ENCODE assay signal across 8 cellular contexts in genomic region chr16:69188716-69189115, GRCh38. TPM values are rescaled to one million over a fixed set of nuclear protein-coding genes. Genes with fewer than 3 reads are reported as not detected.
DNase-seq lines count a peak whose midpoint lies in the region; ATAC-seq, FAIRE-seq and TF ChIP-seq lines count a peak whose summit lies in the region.

No MANE protein-coding gene starts in this region.

- intact Hi-C loops in left lung (cut with DNase I): no loop called here

- peak overlapping the region; percentile 83 for H3K9ac ChIP-seq in astrocyte (ENCODE audit: low read length)

- H3K4me3 Mint-ChIP-seq in activated T-cell treated with anti-CD3 and anti-CD28 coated beads, Interleukin-2, amount 50 U/mL, for 72 hours: peak overlapping the region; percentile 89
- peak overlapping the region; percentile 84 for H3K4me3 Mint-ChIP-seq in astrocyte (ENCODE audit: unreplicated experiment)

- peak overlapping the region; percentile 50 for H3K27ac Mint-ChIP-seq in activated T-cell treated with anti-CD3 and anti-CD28 coated beads, Interleukin-2, amount 50 U/mL, for 72 hours
- peak overlapping the region; percentile 13 for H3K27ac Mint-ChIP-seq in astrocyte (ENCODE audit: unreplicated experiment)

- H3K4me1 ChIP-seq in astrocyte (ENCODE audit: insufficient read depth, low read length) (peaks cover 33% of the 10 kb centered on the region), left lung (peaks cover 14 to 53% of the 10 kb centered on the region in 2 donors), upper lobe of left lung (peaks cover 35 to 48% (median 39%) of the 10 kb centered on the region in 4 donors)

- H3K27me3 Mint-ChIP-seq in activated T-cell treated with anti-CD3 and anti-CD28 coated beads, Interleukin-2, amount 50 U/mL, for 72 hours (ENCODE audit: low read depth): no peaks in the 10 kb centered on the region
- no peaks in the 10 kb centered on the region for H3K27me3 Mint-ChIP-seq in astrocyte (ENCODE audit: low read depth, unreplicated experiment)

- peaks cover 0 to 2% of the 10 kb centered on the region in 2 donors for H3K9me3 Mint-ChIP-seq in activated T-cell treated with anti-CD3 and anti-CD28 coated beads, Interleukin-2, amount 50 U/mL, for 72 hours
- H3K9me3 Mint-ChIP-seq in astrocyte (ENCODE audit: unreplicated experiment): no peaks in the 10 kb centered on the region

- no peak for TF ChIP-seq POLR2A in upper lobe of left lung (IDR thresholded peaks at IDR 0.05)

- peak overlapping the region; percentile 95 for H3K4me3 ChIP-seq in astrocyte (ENCODE audit: insufficient read depth, low read depth, low read length)
- peak overlapping the region; percentile 74 to 85 for H3K4me3 ChIP-seq in left lung
- peak overlapping the region in 3 of 4 donors; percentile 72 to 89 (median 83) for H3K4me3 ChIP-seq in upper lobe of left lung

- no peak for ATAC-seq in activated T-cell treated with anti-CD3 and anti-CD28 coated beads, Interleukin-2, amount 50 U/mL, for 72 hours (replicated peaks in 1 of 2)
- ATAC-seq in left lung (no peak), upper lobe of left lung (ENCODE audit: low FRiP score in 2 of 2) (no peak)

- peaks cover 53% of the 10 kb centered on the region for H4K20me1 ChIP-seq in astrocyte (ENCODE audit: insufficient read depth, low read length)

- no peak for FAIRE-seq in astrocyte (lab: Jason Lieb, UNC)

- H3K79me2 ChIP-seq in astrocyte (ENCODE audit: insufficient read depth, low read length): peaks cover 62% of the 10 kb centered on the region

- peak overlapping the region; percentile 75 for H3K27ac ChIP-seq in astrocyte (ENCODE audit: low read depth, low read length)
- peak overlapping the region in 1 of 2 donors; percentile 85 for H3K27ac ChIP-seq in left lung
- H3K27ac ChIP-seq in upper lobe of left lung: peak overlapping the region in 3 of 4 donors; percentile 95 to 97 (median 95)
- H3K27ac ChIP-seq in caudate nucleus (ENCODE audit: low read depth, low read length): no peak overlapping the region

- no peaks in the 10 kb centered on the region for H3K27me3 ChIP-seq in astrocyte (ENCODE audit: insufficient read depth, low read length)
- H3K27me3 ChIP-seq in left lung: peaks cover 0 to 7% of the 10 kb centered on the region in 2 donors
- no peaks in the 10 kb centered on the region for H3K27me3 ChIP-seq in upper lobe of left lung

- TF ChIP-seq CTCF in astrocyte (IDR thresholded peaks at IDR 0.05; ENCODE audit: insufficient read depth, low read depth, low read length): no peak
- TF ChIP-seq CTCF in left lung (IDR thresholded peaks at IDR 0.05): no peak
- TF ChIP-seq CTCF in upper lobe of left lung (IDR thresholded peaks at IDR 0.05): no peak

- H3K36me3 Mint-ChIP-seq in activated T-cell treated with anti-CD3 and anti-CD28 coated beads, Interleukin-2, amount 50 U/mL, for 72 hours (ENCODE audit: insufficient read depth in 2 of 2): peaks cover 0 to 4% of the 10 kb centered on the region in 2 donors
- peaks cover 4% of the 10 kb centered on the region for H3K36me3 Mint-ChIP-seq in astrocyte (ENCODE audit: low read depth, unreplicated experiment)

- no peak for DNase-seq in activated T-cell treated with anti-CD3 and anti-CD28 coated beads, Interleukin-2, amount 50 U/mL, for 72 hours
- DNase-seq in activated T-cell treated with anti-CD3 and anti-CD28 coated beads, Interleukin-2, amount 50 U/mL, for 1 hour: no peak
- peak; percentile 65 for DNase-seq in astrocyte (ENCODE audit: low read depth)
- no peak for DNase-seq in left lung
- no peak for DNase-seq in upper lobe of left lung
- no peak for DNase-seq in caudate nucleus (lab: John Stamatoyannopoulos, UW)
- no peak for DNase-seq in activated gamma-delta T cell (lab: John Stamatoyannopoulos, UW)
- no peak for DNase-seq in germinal center (ENCODE audit: low spot score)

- H2AFZ ChIP-seq in astrocyte (ENCODE audit: low read depth, low read length): no peak overlapping the region

- H3K9me3 ChIP-seq in astrocyte (ENCODE audit: insufficient read depth, low read depth, low read length): no peaks in the 10 kb centered on the region
- H3K9me3 ChIP-seq in left lung: no peaks in the 10 kb centered on the region
- no peaks in the 10 kb centered on the region for H3K9me3 ChIP-seq in upper lobe of left lung

- 21 to 27% methylated on average over 5 of the region's 5 CpGs for WGBS in upper lobe of left lung, 2 donors

- peaks cover 56% of the 10 kb centered on the region for H3K4me1 Mint-ChIP-seq in activated T-cell treated with anti-CD3 and anti-CD28 coated beads, Interleukin-2, amount 50 U/mL, for 72 hours (ENCODE audit: low read depth)
- peaks cover 24% of the 10 kb centered on the region for H3K4me1 Mint-ChIP-seq in astrocyte (ENCODE audit: low read depth, unreplicated experiment)

- no peak for TF ChIP-seq EP300 in upper lobe of left lung (IDR thresholded peaks at IDR 0.05)

- peak overlapping the region; percentile 92 for H3K4me2 ChIP-seq in astrocyte (ENCODE audit: low read length)

- H3K36me3 ChIP-seq in astrocyte (ENCODE audit: insufficient read depth, low read length): no peaks in the 10 kb centered on the region
- no peaks in the 10 kb centered on the region for H3K36me3 ChIP-seq in left lung
- no peaks in the 10 kb centered on the region for H3K36me3 ChIP-seq in upper lobe of left lung

RNA-seq across cellular contexts. Expression of gene SNTB2, which starts 1.8 kb away (rescaled TPM):
- total RNA-seq in activated T-cell treated with anti-CD3 and anti-CD28 coated beads, Interleukin-2, amount 50 U/mL, for 72 hours: 10 to 100 TPM; 21.1 to 21.9 TPM
- 30.4 and 31.7 TPM in 2 replicates for total RNA-seq in astrocyte
- total RNA-seq in left lung: 10 to 100 TPM; 38.4 to 47.3 TPM
- total RNA-seq in upper lobe of left lung: 10 to 100 TPM; 24.1 to 41.2 (median 30.5) TPM

RNA-seq across cellular contexts. Expression of gene UTP4, which starts 56.3 kb away (rescaled TPM):
- total RNA-seq in activated T-cell treated with anti-CD3 and anti-CD28 coated beads, Interleukin-2, amount 50 U/mL, for 72 hours: 100 to 1,000 TPM in 1 of 2 donors, 10 to 100 TPM in 1; 81.7 to 112 TPM
- total RNA-seq in astrocyte (68.1 and 69.4 TPM in 2 replicates), left lung (10 to 100 TPM; 24.7 to 45.5 TPM), upper lobe of left lung (10 to 100 TPM; 10.9 to 38.8 (median 28.4) TPM)

RNA-seq across cellular contexts. Expression of gene CHTF8, which starts 56.3 kb away (rescaled TPM):
- 100 to 1,000 TPM; 159 to 185 TPM for total RNA-seq in activated T-cell treated with anti-CD3 and anti-CD28 coated beads, Interleukin-2, amount 50 U/mL, for 72 hours
- total RNA-seq in astrocyte (86.4 and 89.2 TPM in 2 replicates), left lung (10 to 100 TPM; 93.4 to 94.1 TPM), upper lobe of left lung (100 to 1,000 TPM in 1 of 6 donors, 10 to 100 TPM in 5; 33.5 to 103 (median 70.6) TPM)
